ENCODE assay signal across 14 cellular contexts in the genomic region with DNA sequence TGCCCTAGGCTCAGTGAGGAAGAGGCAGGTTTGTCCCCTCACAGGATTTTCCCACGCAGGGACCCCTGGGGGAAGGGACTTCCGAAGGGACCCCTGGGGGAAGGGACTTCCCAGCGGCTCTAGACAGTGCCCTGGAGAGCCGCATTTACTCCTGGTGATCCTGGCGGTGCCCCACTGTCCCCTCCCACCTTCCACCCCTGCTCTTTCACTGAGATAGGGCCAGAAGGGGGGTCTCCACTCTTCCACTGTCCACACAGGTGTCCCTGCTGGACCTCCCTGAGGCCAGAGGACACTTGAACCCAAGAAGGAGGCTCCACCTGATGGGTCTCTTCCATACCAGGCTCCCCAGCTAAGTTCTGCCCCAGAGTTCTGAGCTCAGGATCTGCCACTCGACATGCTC.
"Had no signal": no experiment of that assay in that cellular context is flagged by ENCODE, and none has a peak within 500 bp of the region (broad histone marks: within the 10 kb centered on the region; RNA-seq: fewer than 3 reads in every experiment).

No MANE protein-coding gene starts in this region.

- H3K27me3 ChIP-seq: ovary had no signal

- H3K9me3 ChIP-seq: ovary, right atrium auricular region had no signal

- H3K27ac ChIP-seq: hepatocyte, ovary, right atrium auricular region had no signal

- ATAC-seq: left lobe of liver; naive thymus-derived CD4-positive, alpha-beta T cell had no signal

- H3K4me3 Mint-ChIP-seq: naive thymus-derived CD4-positive, alpha-beta T cell had no signal

- H3K27ac Mint-ChIP-seq: naive thymus-derived CD4-positive, alpha-beta T cell had no signal

- DNase-seq: cortex of kidney; effector CD8-positive, alpha-beta T cell; foreskin melanocyte; mammary epithelial cell; small intestine; stimulated activated CD4-positive, alpha-beta T cell treated with anti-CD3 and anti-CD28 coated beads, Interleukin-2, amount 100 ng/mL, for 48 hours; stimulated activated naive CD4-positive, alpha-beta T cell treated with Interleukin-2 at 50 U/mL for 16 hours; trophoblast cell had no signal

- H3K36me3 ChIP-seq: ovary, right atrium auricular region had no signal

- H3K36me3 Mint-ChIP-seq: naive thymus-derived CD4-positive, alpha-beta T cell had no signal

- H3K4me3 ChIP-seq: hepatocyte, ovary, right atrium auricular region had no signal

- H3K9me3 Mint-ChIP-seq: neural crest cell had no signal
